ENCODE assay signal across 23 cellular contexts in genomic region chr2:165648826-165649225, GRCh38.
A peak's percentile ranks its signal among the peaks of the same experiment; 100 is the strongest.
DNase-seq lines count a peak whose midpoint lies in the region; ATAC-seq and TF ChIP-seq lines count a peak whose summit lies in the region.
"Had no signal": no experiment of that assay in that cellular context is flagged by ENCODE, and none has a peak within 500 bp of the region (broad histone marks: within the 10 kb centered on the region; RNA-seq: fewer than 3 reads in every experiment).

No MANE protein-coding gene starts in this region.

- peaks cover 4% of the 10 kb centered on the region; the same call in 1 of the 2 replicates for H3K9me3 Mint-ChIP-seq in WTC11
- H3K9me3 Mint-ChIP-seq: activated naive CD8-positive, alpha-beta T cell treated with anti-CD3 and anti-CD28 coated beads for 36 hours; CD8-positive, alpha-beta T cell; natural killer cell treated with Interleukin-12 subunit alpha and Interleukin-12 subunit beta and Interleukin-15 and Interleukin-18, amount 100 ng/mL, for 72 hours had no signal

- H3K4me1 ChIP-seq in A673 (ENCODE audit: insufficient read depth, low read length, poor library complexity, severe bottlenecking) = peaks cover 63% of the 10 kb centered on the region
- no peaks in the 10 kb centered on the region for H3K4me1 ChIP-seq in sigmoid colon
- H3K4me1 ChIP-seq: body of pancreas, spleen, vagina had no signal

- CTCF ChIA-PET in A673 (lab: Charles Lee) (no interaction called here), WTC11 (lab: Charles Lee) (interaction anchor here (0.7 to 0.9 kb wide), 2 partner anchors 130 to 445 kb away, joined by 3 read pairs; partner anchors contain the start of gene SCN3A)

- TF ChIP-seq EP300 in sigmoid colon (IDR thresholded peaks at IDR 0.05) = no peak

- no peaks in the 10 kb centered on the region for H3K27me3 Mint-ChIP-seq in WTC11 (ENCODE audit: low read depth)
- H3K27me3 Mint-ChIP-seq: activated CD4-positive, alpha-beta T cell treated with anti-CD3 and anti-CD28 coated beads for 36 hours; activated naive CD8-positive, alpha-beta T cell treated with anti-CD3 and anti-CD28 coated beads for 36 hours had no signal

- H3K4me3 ChIP-seq in A673 (ENCODE audit: low read depth, low read length, poor library complexity, severe bottlenecking) (no peak overlapping the region), sigmoid colon (no peak overlapping the region)
- H3K4me3 ChIP-seq: body of pancreas, coronary artery, spleen, suprapubic skin, vagina had no signal

- ATAC-seq in WTC11 (peak; percentile 56; the same call in 1 of the 2 replicates), HG02981 (IDR thresholded peaks at IDR 0.05; ENCODE audit: unreplicated experiment) (no peak)
- ATAC-seq: activated CD4-positive, alpha-beta T cell treated with anti-CD3 and anti-CD28 coated beads for 36 hours; body of pancreas; CD8-positive, alpha-beta T cell; natural killer cell treated with Interleukin-12 subunit alpha and Interleukin-12 subunit beta and Interleukin-15 and Interleukin-18, amount 100 ng/mL, for 72 hours had no signal

- peak overlapping the region; percentile 64 for H3K27ac Mint-ChIP-seq in WTC11
- H3K27ac Mint-ChIP-seq: activated CD4-positive, alpha-beta T cell treated with anti-CD3 and anti-CD28 coated beads for 36 hours; activated naive CD8-positive, alpha-beta T cell treated with anti-CD3 and anti-CD28 coated beads for 36 hours; CD8-positive, alpha-beta T cell; natural killer cell treated with Interleukin-12 subunit alpha and Interleukin-12 subunit beta and Interleukin-15 and Interleukin-18, amount 100 ng/mL, for 72 hours had no signal

- no peak overlapping the region for H3K4me3 Mint-ChIP-seq in WTC11
- H3K4me3 Mint-ChIP-seq: activated CD4-positive, alpha-beta T cell treated with anti-CD3 and anti-CD28 coated beads for 36 hours; activated naive CD8-positive, alpha-beta T cell treated with anti-CD3 and anti-CD28 coated beads for 36 hours; CD8-positive, alpha-beta T cell; natural killer cell treated with Interleukin-12 subunit alpha and Interleukin-12 subunit beta and Interleukin-15 and Interleukin-18, amount 100 ng/mL, for 72 hours had no signal

- H3K36me3 Mint-ChIP-seq in WTC11 = 0 out of 2 replicates have a peak, but pooled peaks cover 2% of the 10 kb centered on the region
- H3K36me3 Mint-ChIP-seq: activated naive CD8-positive, alpha-beta T cell treated with anti-CD3 and anti-CD28 coated beads for 36 hours; CD8-positive, alpha-beta T cell; natural killer cell treated with Interleukin-12 subunit alpha and Interleukin-12 subunit beta and Interleukin-15 and Interleukin-18, amount 100 ng/mL, for 72 hours had no signal

- peak overlapping the region; percentile 12 for H3K27ac ChIP-seq in A673 (ENCODE audit: low read depth, low read length, poor library complexity, severe bottlenecking)
- no peak overlapping the region for H3K27ac ChIP-seq in sigmoid colon
- H3K27ac ChIP-seq: body of pancreas, coronary artery, KMS-11, RWPE1, spleen, suprapubic skin, vagina had no signal

- WGBS in sigmoid colon, 2 donors = 86 to 91% methylated on average over 4 of the region's 4 CpGs

- H3K27me3 ChIP-seq in A673 (replicated peaks; ENCODE audit: insufficient read depth, low read depth, low read length, poor library complexity) (no peaks in the 10 kb centered on the region), sigmoid colon (no peaks in the 10 kb centered on the region)
- H3K27me3 ChIP-seq: body of pancreas, spleen, suprapubic skin, vagina had no signal

- POLR2A ChIA-PET in A673 (lab: Charles Lee; ENCODE audit: low non-redundant PET) = no interaction called here
- POLR2A ChIA-PET in WTC11 (lab: Charles Lee) = no interaction called here

- intact Hi-C loops in A673 (cut with micrococcal nuclease; ENCODE audit: unreplicated experiment) = loop anchor here (5.0 kb wide), 1 partner anchor 47 kb away; no protein-coding TSS in a partner anchor
- intact Hi-C loops in sigmoid colon (cut with DNase I) = no loop called here

- BruUV-seq in A673 (replicated peaks; lab: Mats Ljungman, UMichigan) = no TSS peak

- no peak for TF ChIP-seq POLR2A in sigmoid colon (IDR thresholded peaks at IDR 0.05)

- no peak for TF ChIP-seq CTCF in A673 (conservative IDR thresholded peaks at IDR 0.05; ENCODE audit: low read depth, low read length)
- TF ChIP-seq CTCF in WTC11 (IDR thresholded peaks at IDR 0.05) = no peak
- TF ChIP-seq CTCF in sigmoid colon (IDR thresholded peaks at IDR 0.05) = no peak

- H3K4me1 Mint-ChIP-seq in WTC11 = peaks cover 26% of the 10 kb centered on the region
- H3K4me1 Mint-ChIP-seq: activated CD4-positive, alpha-beta T cell treated with anti-CD3 and anti-CD28 coated beads for 36 hours; activated naive CD8-positive, alpha-beta T cell treated with anti-CD3 and anti-CD28 coated beads for 36 hours had no signal

- DNase-seq in A673 (ENCODE audit: low spot score) (peak; percentile 74), NCI-H1694 (lab: John Stamatoyannopoulos, UW) (peak; percentile 69), WTC11 (ENCODE audit: low spot score) (no peak), medulla oblongata (ENCODE audit: extremely low spot score) (peak; percentile 65), CD1c-positive myeloid dendritic cell (ENCODE audit: extremely low spot score) (no peak), sigmoid colon (no peak), NCI-H2029 (lab: John Stamatoyannopoulos, UW) (no peak)
- DNase-seq: activated CD4-positive, alpha-beta T cell treated with anti-CD3 and anti-CD28 coated beads for 36 hours; activated naive CD8-positive, alpha-beta T cell treated with anti-CD3 and anti-CD28 coated beads for 36 hours; body of pancreas; CD8-positive, alpha-beta T cell; mesendoderm; MV-4-11; NCI-H2107; spleen; stimulated activated CD8-positive, alpha-beta memory T cell treated with anti-CD3 and anti-CD28 coated beads, Interleukin-4, amount 100 ng/mL, for 48 hours had no signal

- peaks cover 4% of the 10 kb centered on the region for H3K36me3 ChIP-seq in A673 (ENCODE audit: insufficient read depth, low read length, poor library complexity, severe bottlenecking)
- H3K36me3 ChIP-seq in sigmoid colon = no peaks in the 10 kb centered on the region
- H3K36me3 ChIP-seq: spleen, suprapubic skin, vagina had no signal

- H3K9me3 ChIP-seq in A673 (ENCODE audit: low read depth, low read length, poor library complexity, severe bottlenecking) (no peaks in the 10 kb centered on the region), sigmoid colon (no peaks in the 10 kb centered on the region)
- H3K9me3 ChIP-seq: body of pancreas, suprapubic skin, vagina had no signal

TF ChIP-seq in WTC11, 78 proteins besides CTCF, POLR2A, EP300 and RAD21:
- TF ChIP-seq TEAD1 (CRISPR knock-in tag; IDR thresholded peaks at IDR 0.05) (no peak), MXD4 (CRISPR knock-in tag; IDR thresholded peaks at IDR 0.05; ENCODE audit: borderline replicate concordance) (no peak), RELA (CRISPR knock-in tag; IDR thresholded peaks at IDR 0.05; ENCODE audit: borderline replicate concordance) (no peak), NFATC4 (CRISPR knock-in tag; IDR thresholded peaks at IDR 0.05) (no peak), TEAD4 (CRISPR knock-in tag; IDR thresholded peaks at IDR 0.05) (no peak), JUN (CRISPR knock-in tag; IDR thresholded peaks at IDR 0.05) (no peak), ZNF232 (CRISPR knock-in tag; IDR thresholded peaks at IDR 0.05) (no peak), E2F4 (CRISPR knock-in tag; IDR thresholded peaks at IDR 0.05; ENCODE audit: borderline replicate concordance, low read depth) (no peak)
- TF ChIP-seq, protein P1, sequence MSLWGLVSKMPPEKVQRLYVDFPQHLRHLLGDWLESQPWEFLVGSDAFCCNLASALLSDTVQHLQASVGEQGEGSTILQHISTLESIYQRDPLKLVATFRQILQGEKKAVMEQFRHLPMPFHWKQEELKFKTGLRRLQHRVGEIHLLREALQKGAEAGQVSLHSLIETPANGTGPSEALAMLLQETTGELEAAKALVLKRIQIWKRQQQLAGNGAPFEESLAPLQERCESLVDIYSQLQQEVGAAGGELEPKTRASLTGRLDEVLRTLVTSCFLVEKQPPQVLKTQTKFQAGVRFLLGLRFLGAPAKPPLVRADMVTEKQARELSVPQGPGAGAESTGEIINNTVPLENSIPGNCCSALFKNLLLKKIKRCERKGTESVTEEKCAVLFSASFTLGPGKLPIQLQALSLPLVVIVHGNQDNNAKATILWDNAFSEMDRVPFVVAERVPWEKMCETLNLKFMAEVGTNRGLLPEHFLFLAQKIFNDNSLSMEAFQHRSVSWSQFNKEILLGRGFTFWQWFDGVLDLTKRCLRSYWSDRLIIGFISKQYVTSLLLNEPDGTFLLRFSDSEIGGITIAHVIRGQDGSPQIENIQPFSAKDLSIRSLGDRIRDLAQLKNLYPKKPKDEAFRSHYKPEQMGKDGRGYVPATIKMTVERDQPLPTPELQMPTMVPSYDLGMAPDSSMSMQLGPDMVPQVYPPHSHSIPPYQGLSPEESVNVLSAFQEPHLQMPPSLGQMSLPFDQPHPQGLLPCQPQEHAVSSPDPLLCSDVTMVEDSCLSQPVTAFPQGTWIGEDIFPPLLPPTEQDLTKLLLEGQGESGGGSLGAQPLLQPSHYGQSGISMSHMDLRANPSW (CRISPR knock-in tag; conservative IDR thresholded peaks at IDR 0.05; ENCODE audit: low read depth) = no peak

Comparison
In these comparisons a context has a peak if more than half of its experiments do, and no peak if none do; other contexts are left out.
1. DNase-seq: peak in A673 (single experiment), NCI-H1694 (single experiment) and medulla oblongata (single experiment); none in WTC11 (single experiment), CD1c-positive myeloid dendritic cell (single experiment), sigmoid colon (single experiment) and NCI-H2029 (single experiment).